8 cellular contexts compared by ENCODE assay signal in the genomic region with DNA sequence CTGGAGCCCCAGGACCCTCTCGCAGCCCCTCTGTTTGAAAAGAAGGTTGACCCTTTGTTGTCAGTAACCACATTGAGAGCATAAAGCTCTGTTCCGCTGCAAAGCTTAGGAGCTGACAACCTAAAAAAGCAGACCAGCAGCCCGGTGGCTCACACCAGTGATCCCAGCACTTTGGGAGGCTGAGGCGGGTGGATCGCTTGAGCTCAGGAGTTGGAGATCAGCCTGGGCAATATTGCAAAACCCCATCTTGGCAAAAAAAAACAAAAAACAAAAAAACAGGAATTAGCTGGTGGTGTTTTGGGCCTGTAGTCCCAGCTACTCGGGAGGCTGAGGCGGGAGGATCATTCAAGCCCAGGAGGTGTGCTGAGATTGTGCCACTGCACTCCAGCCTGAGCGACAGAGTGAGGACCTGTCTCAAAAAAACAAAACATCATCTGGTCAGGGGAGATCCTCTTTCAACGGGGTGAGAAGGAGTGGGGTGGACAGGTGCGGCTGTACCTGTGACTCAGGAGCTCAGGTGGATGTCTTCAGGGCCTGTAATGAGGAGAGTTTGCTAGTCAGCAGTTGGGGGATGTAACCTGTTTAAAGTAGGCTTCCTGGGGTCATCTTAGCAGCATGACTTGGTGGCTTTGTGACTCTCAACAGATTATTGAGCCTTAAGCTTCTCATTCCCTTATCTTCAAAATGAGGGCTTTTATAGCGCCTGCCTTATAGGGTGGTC. TPM values are rescaled to one million over a fixed set of nuclear protein-coding genes. Genes with fewer than 3 reads are reported as not detected.
A peak's percentile ranks its signal among the peaks of the same experiment; 100 is the strongest.
DNase-seq lines count a peak whose midpoint lies in the region; ATAC-seq and TF ChIP-seq lines count a peak whose summit lies in the region.

No MANE protein-coding gene starts in this region.

- H3K36me3 Mint-ChIP-seq in activated naive CD4-positive, alpha-beta T cell treated with anti-CD3 and anti-CD28 coated beads, Interleukin-2, amount 50 U/mL, for 24 hours = peaks cover 8% of the 10 kb centered on the region

- ATAC-seq in left lung = no peak
- ATAC-seq in upper lobe of left lung (ENCODE audit: low FRiP score in 2 of 2) = no peak
- ATAC-seq in GM19328 (IDR thresholded peaks at IDR 0.05; ENCODE audit: unreplicated experiment) = no peak

- peak overlapping the region; percentile 85 for H3K4me3 Mint-ChIP-seq in activated naive CD4-positive, alpha-beta T cell treated with anti-CD3 and anti-CD28 coated beads, Interleukin-2, amount 50 U/mL, for 24 hours

- intact Hi-C loops in left lung (cut with DNase I) = no loop called here

- WGBS in upper lobe of left lung, 2 donors = 78 to 80% methylated on average over 11 of the region's 11 CpGs

- H3K4me1 ChIP-seq in left lung = peaks cover 6 to 14% of the 10 kb centered on the region in 2 donors
- peaks cover 10 to 19% (median 15%) of the 10 kb centered on the region in 4 donors for H3K4me1 ChIP-seq in upper lobe of left lung

- H3K27me3 ChIP-seq in left lung (peaks cover 0 to 29% of the 10 kb centered on the region in 2 donors), upper lobe of left lung (no peaks in the 10 kb centered on the region)

- no peak for TF ChIP-seq POLR2A in upper lobe of left lung (IDR thresholded peaks at IDR 0.05)

- H3K4me1 Mint-ChIP-seq in activated naive CD4-positive, alpha-beta T cell treated with anti-CD3 and anti-CD28 coated beads, Interleukin-2, amount 50 U/mL, for 24 hours = peaks cover 23% of the 10 kb centered on the region

- no peaks in the 10 kb centered on the region for H3K27me3 Mint-ChIP-seq in activated naive CD4-positive, alpha-beta T cell treated with anti-CD3 and anti-CD28 coated beads, Interleukin-2, amount 50 U/mL, for 24 hours

- H3K27ac ChIP-seq in left lung (no peak overlapping the region), upper lobe of left lung (peak overlapping the region in 1 of 4 donors; percentile 7)

- TF ChIP-seq CTCF in astrocyte of the spinal cord (IDR thresholded peaks at IDR 0.05; ENCODE audit: low read depth, low read length) = no peak
- TF ChIP-seq CTCF in left lung (IDR thresholded peaks at IDR 0.05) = no peak
- no peak for TF ChIP-seq CTCF in upper lobe of left lung (IDR thresholded peaks at IDR 0.05)

- H3K9me3 ChIP-seq in left lung (no peaks in the 10 kb centered on the region), upper lobe of left lung (no peaks in the 10 kb centered on the region)

- no peak for DNase-seq in activated naive CD4-positive, alpha-beta T cell (lab: John Stamatoyannopoulos, UW)
- no peak for DNase-seq in astrocyte of the spinal cord (ENCODE audit: low read depth, low spot score)
- no peak for DNase-seq in left lung
- DNase-seq in upper lobe of left lung = no peak
- DNase-seq in stimulated activated CD4-positive, alpha-beta T cell treated with anti-CD3 and anti-CD28 coated beads, Interleukin-4, amount 100 ng/mL, for 24 hours = no peak
- no peak for DNase-seq in NCI-H82 (lab: John Stamatoyannopoulos, UW)

- no peaks in the 10 kb centered on the region for H3K9me3 Mint-ChIP-seq in activated naive CD4-positive, alpha-beta T cell treated with anti-CD3 and anti-CD28 coated beads, Interleukin-2, amount 50 U/mL, for 24 hours

- H3K4me3 ChIP-seq in astrocyte of the spinal cord (ENCODE audit: low read depth, low read length) (peak overlapping the region; percentile 40), left lung (peak overlapping the region; percentile 17), upper lobe of left lung (peak overlapping the region in 3 of 4 donors; percentile 37 to 50 (median 47))

- H3K36me3 ChIP-seq in left lung (peaks cover 0 to 41% of the 10 kb centered on the region in 2 donors), upper lobe of left lung (peaks cover 22 to 37% (median 33%) of the 10 kb centered on the region in 4 donors)

- no peak for TF ChIP-seq EP300 in upper lobe of left lung (IDR thresholded peaks at IDR 0.05)

- H3K27ac Mint-ChIP-seq in activated naive CD4-positive, alpha-beta T cell treated with anti-CD3 and anti-CD28 coated beads, Interleukin-2, amount 50 U/mL, for 24 hours = peak overlapping the region; percentile 55

- in situ Hi-C loops in astrocyte of the spinal cord (cut with HindIII; ENCODE audit: low sequenced_read_pairs) = no loop called here

RNA-seq across cellular contexts. Expression of gene REEP2, which starts 0.7 kb away (rescaled TPM):
- total RNA-seq in left lung (1 to 10 TPM in 1 of 2 donors, under 1 TPM in 1; 0.52 to 2.5 TPM), upper lobe of left lung (1 to 10 TPM in 1 of 6 donors, under 1 TPM in 4, not detected in 1; 0.33 to 3.2 (median 0.46) TPM)

RNA-seq across cellular contexts. Expression of gene EGR1, which starts 27.1 kb away (rescaled TPM):
- total RNA-seq in left lung (10 to 100 TPM; 42.3 to 92.6 TPM), upper lobe of left lung (100 to 1,000 TPM in 2 of 6 donors, 10 to 100 TPM in 4; 14.7 to 222 (median 64.2) TPM)
